Comparison of ENCODE assay signal across 9 cellular contexts in genomic region chr2:68726608-68727367, GRCh38. TPM values are rescaled to one million over a fixed set of nuclear protein-coding genes. Genes with fewer than 3 reads are reported as not detected.
DNase-seq lines count a peak whose midpoint lies in the region; ATAC-seq, FAIRE-seq and TF ChIP-seq lines count a peak whose summit lies in the region.
"Had no signal": no experiment of that assay in that cellular context is flagged by ENCODE, and none has a peak within 500 bp of the region (broad histone marks: within the 10 kb centered on the region; RNA-seq: fewer than 3 reads in every experiment).

No MANE protein-coding gene starts in this region.

- intact Hi-C loops in activated T-helper 1 cell treated with anti-CD3 and anti-CD28 coated beads, Interleukin-12 subunit alpha, Interleukin-12 subunit beta, Interleukin-2, Interleukin-4 antibody, amounts not matched to agents 30 ng/mL and 10 ng/mL and 1 ng/mL, durations not matched to agents 14 hours and 24 hours and 36 hours (cut with micrococcal nuclease): loop anchor here (1.0 kb wide), 2 partner anchors 9 kb away; no protein-coding TSS in a partner anchor
- intact Hi-C loops in sigmoid colon (cut with DNase I): no loop called here

- WGBS in sigmoid colon, 2 donors: 44 to 80% methylated on average over 11 of the region's 11 CpGs

- peak; percentile 98 for FAIRE-seq in GM18507 (lab: Jason Lieb, UNC)

- H3K4me1 Mint-ChIP-seq in activated T-helper 1 cell treated with anti-CD3 and anti-CD28 coated beads, Interleukin-12 subunit alpha, Interleukin-12 subunit beta, Interleukin-2, Interleukin-4 antibody, amounts not matched to agents 30 ng/mL and 10 ng/mL and 1 ng/mL, durations not matched to agents 14 hours and 24 hours and 36 hours (ENCODE audit: low read depth): peaks cover 86% of the 10 kb centered on the region

- H3K4me1 ChIP-seq in OCI-LY3 (ENCODE audit: low read length) (peaks cover 45% of the 10 kb centered on the region), sigmoid colon (no peaks in the 10 kb centered on the region)

- H2AFZ ChIP-seq in OCI-LY3 (ENCODE audit: low read depth, low read length): peak overlapping the region; percentile 69

- H3K9me3 Mint-ChIP-seq in activated T-helper 1 cell treated with anti-CD3 and anti-CD28 coated beads, Interleukin-12 subunit alpha, Interleukin-12 subunit beta, Interleukin-2, Interleukin-4 antibody, amounts not matched to agents 30 ng/mL and 10 ng/mL and 1 ng/mL, durations not matched to agents 14 hours and 24 hours and 36 hours: no peaks in the 10 kb centered on the region

- no peaks in the 10 kb centered on the region for H4K20me1 ChIP-seq in OCI-LY3 (ENCODE audit: insufficient read depth, low read length)

- no peak overlapping the region for H3K4me3 Mint-ChIP-seq in activated T-helper 1 cell treated with anti-CD3 and anti-CD28 coated beads, Interleukin-12 subunit alpha, Interleukin-12 subunit beta, Interleukin-2, Interleukin-4 antibody, amounts not matched to agents 30 ng/mL and 10 ng/mL and 1 ng/mL, durations not matched to agents 14 hours and 24 hours and 36 hours

- H3K27ac ChIP-seq in OCI-LY3 (ENCODE audit: low read length) (peak overlapping the region; percentile 45), sigmoid colon (no peak overlapping the region)

- TF ChIP-seq CTCF in OCI-LY3 (IDR thresholded peaks at IDR 0.05; ENCODE audit: low read depth, low read length) (no peak), sigmoid colon (IDR thresholded peaks at IDR 0.05) (no peak)

- H3K36me3 ChIP-seq in OCI-LY3 (replicated peaks; ENCODE audit: low read depth, low read length) (no peaks in the 10 kb centered on the region), sigmoid colon (no peaks in the 10 kb centered on the region)
- H3K36me3 ChIP-seq: heart left ventricle had no signal

- peak overlapping the region; percentile 59 for H3K4me2 ChIP-seq in OCI-LY3 (ENCODE audit: low read length)

- H3K9me3 ChIP-seq in OCI-LY3 (ENCODE audit: insufficient read depth, low read length) (no peaks in the 10 kb centered on the region), sigmoid colon (no peaks in the 10 kb centered on the region)
- H3K9me3 ChIP-seq: heart left ventricle had no signal

- peak overlapping the region; percentile 25; the same call in 1 of the 2 replicates for H3K4me3 ChIP-seq in OCI-LY3 (ENCODE audit: low read length)
- H3K4me3 ChIP-seq in sigmoid colon: no peak overlapping the region
- H3K4me3 ChIP-seq: heart left ventricle had no signal

- no peak for TF ChIP-seq EP300 in sigmoid colon (IDR thresholded peaks at IDR 0.05)

- H3K79me2 ChIP-seq in OCI-LY3 (ENCODE audit: low read length): no peaks in the 10 kb centered on the region

- ATAC-seq in HG02870 (IDR thresholded peaks at IDR 0.05; ENCODE audit: unreplicated experiment): peak; percentile 94

- H3K9ac ChIP-seq in OCI-LY3 (ENCODE audit: low read length): peak overlapping the region; percentile 40

- H3K27me3 ChIP-seq in OCI-LY3 (ENCODE audit: low read depth, low read length) (no peaks in the 10 kb centered on the region), sigmoid colon (no peaks in the 10 kb centered on the region)

- H3K36me3 Mint-ChIP-seq in activated T-helper 1 cell treated with anti-CD3 and anti-CD28 coated beads, Interleukin-12 subunit alpha, Interleukin-12 subunit beta, Interleukin-2, Interleukin-4 antibody, amounts not matched to agents 30 ng/mL and 10 ng/mL and 1 ng/mL, durations not matched to agents 14 hours and 24 hours and 36 hours (ENCODE audit: low read depth): no peaks in the 10 kb centered on the region

- DNase-seq in GM18507 (ENCODE audit: extremely low spot score, insufficient read length, low read depth) (no peak), kidney tubule cell (ENCODE audit: low spot score) (no peak), HuH-7.5 (ENCODE audit: low spot score) (no peak), sigmoid colon (no peak)
- peak; percentile 74 for DNase-seq in activated T-helper 1 cell treated with anti-CD3 and anti-CD28 coated beads, Interleukin-12 subunit alpha, Interleukin-12 subunit beta, Interleukin-2, Interleukin-4 antibody, amounts not matched to agents 30 ng/mL and 10 ng/mL and 1 ng/mL, durations not matched to agents 14 hours and 24 hours and 36 hours (ENCODE audit: low spot score)
- DNase-seq in stimulated activated CD4-positive, alpha-beta T cell treated with anti-CD3 and anti-CD28 coated beads, Interleukin-12 subunit alpha, Interleukin-12 subunit beta, amount 100 ng/mL, for 48 hours (ENCODE audit: low read depth in 2 of 3, low spot score in 1 of 3): peak; percentile 66 to 83 (median 75)

- TF ChIP-seq POLR2A in sigmoid colon (IDR thresholded peaks at IDR 0.05): no peak

- peak overlapping the region; percentile 82 for H3K27ac Mint-ChIP-seq in activated T-helper 1 cell treated with anti-CD3 and anti-CD28 coated beads, Interleukin-12 subunit alpha, Interleukin-12 subunit beta, Interleukin-2, Interleukin-4 antibody, amounts not matched to agents 30 ng/mL and 10 ng/mL and 1 ng/mL, durations not matched to agents 14 hours and 24 hours and 36 hours

- H3K27me3 Mint-ChIP-seq in activated T-helper 1 cell treated with anti-CD3 and anti-CD28 coated beads, Interleukin-12 subunit alpha, Interleukin-12 subunit beta, Interleukin-2, Interleukin-4 antibody, amounts not matched to agents 30 ng/mL and 10 ng/mL and 1 ng/mL, durations not matched to agents 14 hours and 24 hours and 36 hours (ENCODE audit: insufficient read depth): peaks cover 2% of the 10 kb centered on the region

RNA-seq across cellular contexts. Expression of gene ARHGAP25, which starts 7.8 kb away (rescaled TPM):
- total RNA-seq in activated T-helper 1 cell treated with anti-CD3 and anti-CD28 coated beads, Interleukin-12 subunit alpha, Interleukin-12 subunit beta, Interleukin-2, Interleukin-4 antibody, amounts not matched to agents 30 ng/mL and 10 ng/mL and 1 ng/mL, durations not matched to agents 14 hours and 24 hours and 36 hours: 71.6 and 74.2 TPM in 2 replicates
- 1 to 10 TPM; 2.6 to 6.4 (median 5.7) TPM for total RNA-seq in sigmoid colon
- polyA plus RNA-seq in sigmoid colon: 10 to 100 TPM in 1 of 3 donors, 1 to 10 TPM in 2; 2.8 to 18.1 (median 7.2) TPM

Comparison
In these comparisons a context has a peak if more than half of its experiments do, and no peak if none do; other contexts are left out.
1. DNase-seq: peak in activated T-helper 1 cell treated with anti-CD3 and anti-CD28 coated beads, Interleukin-12 subunit alpha, Interleukin-12 subunit beta, Interleukin-2, Interleukin-4 antibody, amounts not matched to agents 30 ng/mL and 10 ng/mL and 1 ng/mL, durations not matched to agents 14 hours and 24 hours and 36 hours (single experiment) and stimulated activated CD4-positive, alpha-beta T cell treated with anti-CD3 and anti-CD28 coated beads, Interleukin-12 subunit alpha, Interleukin-12 subunit beta, amount 100 ng/mL, for 48 hours (3 of 3); none in GM18507 (single experiment), kidney tubule cell (single experiment), HuH-7.5 (single experiment) and sigmoid colon (single experiment).